In genomic region chr2:128970332-128971116, GRCh38 we compare ENCODE assay signal across 22 cellular contexts.
DNase-seq lines count a peak whose midpoint lies in the region; ATAC-seq, FAIRE-seq and TF ChIP-seq lines count a peak whose summit lies in the region.
"Had no signal": no experiment of that assay in that cellular context is flagged by ENCODE, and none has a peak within 500 bp of the region (broad histone marks: within the 10 kb centered on the region; RNA-seq: fewer than 3 reads in every experiment).

No MANE protein-coding gene starts in this region.

- ATAC-seq in HG03378 (IDR thresholded peaks at IDR 0.05; ENCODE audit: unreplicated experiment) = no peak
- ATAC-seq: HCT116 had no signal

- H3K9me3 ChIP-seq in BLaER1 = no peaks in the 10 kb centered on the region
- H3K9me3 ChIP-seq in BLaER1 treated with 17β-estradiol and CSF1 and Interleukin-3, amounts not matched to agents 10 nM and 100 nM (replicated peaks in 1 of 11) = no peaks in the 10 kb centered on the region
- H3K9me3 ChIP-seq: BE2C had no signal

- H3K9ac ChIP-seq in BLaER1 = no peak overlapping the region
- H3K9ac ChIP-seq in BLaER1 treated with 17β-estradiol and CSF1 and Interleukin-3, amounts not matched to agents 10 nM and 100 nM = no peak overlapping the region
- H3K9ac ChIP-seq: GM23248, KMS-11 had no signal

- peak overlapping the region; percentile 69 for H3K4me2 ChIP-seq in BLaER1
- H3K4me2 ChIP-seq in BLaER1 treated with 17β-estradiol and CSF1 and Interleukin-3, amounts not matched to agents 10 nM and 100 nM = peak overlapping the region; percentile 4 to 72 (median 41); a peak in 18 of 22 replicates
- H3K4me2 ChIP-seq: KMS-11 had no signal

- peaks cover 4% of the 10 kb centered on the region; the same call in 1 of the 2 replicates for H4K20me1 ChIP-seq in BLaER1
- H4K20me1 ChIP-seq in BLaER1 treated with 17β-estradiol and CSF1 and Interleukin-3, amounts not matched to agents 10 nM and 100 nM = no peaks in the 10 kb centered on the region

- TF ChIP-seq CTCF in bronchial epithelial cell (IDR thresholded peaks at IDR 0.05; ENCODE audit: insufficient read depth, low read length, severe bottlenecking) = no peak

- peak; percentile 13 for FAIRE-seq in bronchial epithelial cell (lab: Jason Lieb, UNC)
- FAIRE-seq: A204.1, GM12891, GM19239, H54 had no signal

- H3K27me3 ChIP-seq in BLaER1 = no peaks in the 10 kb centered on the region
- no peaks in the 10 kb centered on the region; a peak in 1 of 22 replicates for H3K27me3 ChIP-seq in BLaER1 treated with 17β-estradiol and CSF1 and Interleukin-3, amounts not matched to agents 10 nM and 100 nM
- H3K27me3 ChIP-seq in bronchial epithelial cell (ENCODE audit: control insufficient read depth, insufficient read depth, low read length) = no peaks in the 10 kb centered on the region
- H3K27me3 ChIP-seq: BE2C had no signal

- DNase-seq in NCI-H69 (lab: John Stamatoyannopoulos, UW) (peak; percentile 3), bronchial epithelial cell (ENCODE audit: low read depth) (no peak), NCI-H510A treated with DMSO at 0.1 percent for 48 hours (lab: John Stamatoyannopoulos, UW) (no peak), HCEC 1CT (no peak), kidney glomerular epithelial cell (lab: John Stamatoyannopoulos, UW) (no peak)
- DNase-seq: ACHN; BE2C; CD4-positive, alpha-beta memory T cell; DMS153; DMS79; GF-D8; GM23248; HFFc6 had no signal

- peaks cover 27% of the 10 kb centered on the region for H3K4me1 ChIP-seq in BLaER1
- H3K4me1 ChIP-seq in BLaER1 treated with 17β-estradiol and CSF1 and Interleukin-3, amounts not matched to agents 10 nM and 100 nM = peaks cover 0 to 30% (median 18%) of the 10 kb centered on the region in 10 experiments; a peak in 14 of 20 replicates
- H3K4me1 ChIP-seq: BE2C had no signal

- H3K4me3 ChIP-seq in BLaER1 = no peak overlapping the region
- no peak overlapping the region for H3K4me3 ChIP-seq in BLaER1 treated with 17β-estradiol and CSF1 and Interleukin-3, amounts not matched to agents 10 nM and 100 nM
- no peak overlapping the region for H3K4me3 ChIP-seq in bronchial epithelial cell (ENCODE audit: low read depth, low read length)
- H3K4me3 ChIP-seq: GM23248 had no signal

- no peak overlapping the region for H3K27ac ChIP-seq in BLaER1
- H3K27ac ChIP-seq in BLaER1 treated with 17β-estradiol and CSF1 and Interleukin-3, amounts not matched to agents 10 nM and 100 nM = no peak overlapping the region
- H3K27ac ChIP-seq: GM23248, KMS-11 had no signal

- no peaks in the 10 kb centered on the region for H3K36me3 ChIP-seq in BLaER1
- H3K36me3 ChIP-seq in BLaER1 treated with 17β-estradiol and CSF1 and Interleukin-3, amounts not matched to agents 10 nM and 100 nM = no peaks in the 10 kb centered on the region
- H3K36me3 ChIP-seq in bronchial epithelial cell (ENCODE audit: control insufficient read depth, insufficient read depth, low read length) = no peaks in the 10 kb centered on the region
- H3K36me3 ChIP-seq: BE2C had no signal
